In genomic region chr17:72271603-72272002, GRCh38 we compare ENCODE assay signal across 24 cellular contexts.
"Had no signal": no experiment of that assay in that cellular context is flagged by ENCODE, and none has a peak within 500 bp of the region (broad histone marks: within the 10 kb centered on the region; RNA-seq: fewer than 3 reads in every experiment).

No MANE protein-coding gene starts in this region.

- FAIRE-seq: endometrium, islet of Langerhans had no signal

- H3K9me3 ChIP-seq: colonic mucosa, esophagus squamous epithelium, gastrocnemius medialis, heart right ventricle, left lung, lower lobe of right lung, mucosa of descending colon had no signal

- DNase-seq: colonic mucosa; cortex of kidney; effector CD8-positive, alpha-beta T cell; effector memory CD8-positive, alpha-beta T cell; endodermal cell; erythroblast; esophagus squamous epithelium; foreskin fibroblast; foreskin melanocyte; gastrocnemius medialis; glutamatergic neuron; head of caudate nucleus; heart right ventricle; hippocampal formation; left cardiac atrium; left lung; left ventricle myocardium superior; lower lobe of right lung; mesenchymal stem cell; mucosa of descending colon had no signal

- H3K27ac ChIP-seq: colonic mucosa, epithelial cell of prostate, esophagus squamous epithelium, gastrocnemius medialis, heart right ventricle, left lung, lower lobe of right lung had no signal

- H3K4me3 ChIP-seq: colonic mucosa, esophagus squamous epithelium, gastrocnemius medialis, heart right ventricle, left lung, lower lobe of right lung, mucosa of descending colon had no signal

- H3K4me1 ChIP-seq: colonic mucosa, gastrocnemius medialis, left lung, lower lobe of right lung had no signal

- ATAC-seq: effector memory CD8-positive, alpha-beta T cell; esophagus mucosa; gastrocnemius medialis; heart right ventricle; left cardiac atrium; left ventricle myocardium superior; lower lobe of right lung; mucosa of descending colon had no signal

- H3K36me3 ChIP-seq: colonic mucosa, esophagus squamous epithelium, gastrocnemius medialis, heart right ventricle, left lung, lower lobe of right lung had no signal

- H3K27me3 ChIP-seq: colonic mucosa, esophagus squamous epithelium, gastrocnemius medialis had no signal
